Comparison of ENCODE assay signal across 11 cellular contexts in the genomic region with DNA sequence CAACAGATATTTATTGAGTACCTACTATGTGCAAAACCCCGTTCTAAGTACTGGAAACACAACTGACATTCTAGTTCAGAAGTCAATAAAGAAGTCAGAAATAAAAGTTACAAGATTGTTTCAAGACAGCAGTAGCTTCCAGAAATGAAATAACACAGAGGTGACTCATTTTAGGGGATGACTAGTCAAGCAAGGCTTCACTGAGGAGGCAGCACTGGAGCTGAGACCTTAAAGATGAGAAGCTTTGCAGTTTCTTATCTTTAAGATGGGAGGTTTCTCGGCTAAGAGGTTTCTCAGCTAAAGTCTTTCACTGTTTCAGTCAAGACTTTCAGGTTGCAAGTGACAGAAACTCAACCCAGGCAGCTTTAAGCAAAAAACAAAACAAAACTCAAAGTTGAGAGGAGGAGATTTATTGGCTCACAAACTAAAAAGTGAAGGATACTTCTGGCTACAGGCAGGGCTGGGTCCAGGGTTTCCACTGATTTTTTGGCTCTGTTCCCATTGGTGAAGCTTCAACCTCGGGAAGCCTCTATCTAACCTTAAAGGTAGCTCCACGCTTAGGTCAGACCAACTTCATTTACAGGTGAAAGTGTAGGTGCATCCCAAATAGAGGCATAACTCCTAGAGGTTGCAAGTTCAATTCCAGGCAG. TPM values are rescaled to one million over a fixed set of nuclear protein-coding genes. Genes with fewer than 3 reads are reported as not detected.
A peak's percentile ranks its signal among the peaks of the same experiment; 100 is the strongest.
DNase-seq lines count a peak whose midpoint lies in the region; TF ChIP-seq lines count a peak whose summit lies in the region.
"Had no signal": no experiment of that assay in that cellular context is flagged by ENCODE, and none has a peak within 500 bp of the region (broad histone marks: within the 10 kb centered on the region; RNA-seq: fewer than 3 reads in every experiment).

No MANE protein-coding gene starts in this region.

- TF ChIP-seq CTCF in esophagus muscularis mucosa (IDR thresholded peaks at IDR 0.05) (no peak), vagina (IDR thresholded peaks at IDR 0.05) (no peak)

- H3K4me3 ChIP-seq in esophagus muscularis mucosa (no peak overlapping the region), vagina (no peak overlapping the region)

- TF ChIP-seq POLR2A in esophagus muscularis mucosa (IDR thresholded peaks at IDR 0.05; ENCODE audit: low read depth): no peak
- no peak for TF ChIP-seq POLR2A in vagina (IDR thresholded peaks at IDR 0.05)

- peaks cover 5 to 24% (median 19%) of the 10 kb centered on the region in 4 donors for H3K4me1 ChIP-seq in esophagus muscularis mucosa
- peaks cover 28% of the 10 kb centered on the region for H3K4me1 ChIP-seq in vagina

- H3K27me3 ChIP-seq in esophagus muscularis mucosa (peaks cover 0 to 13% (median 0%) of the 10 kb centered on the region in 4 donors), vagina (no peaks in the 10 kb centered on the region)

- WGBS in esophagus muscularis mucosa: 83% methylated on average over 4 of the region's 4 CpGs

- H3K9me3 ChIP-seq in esophagus muscularis mucosa (no peaks in the 10 kb centered on the region), vagina (no peaks in the 10 kb centered on the region)

- TF ChIP-seq EP300 in esophagus muscularis mucosa (IDR thresholded peaks at IDR 0.05): no peak

- H3K36me3 ChIP-seq in esophagus muscularis mucosa (no peaks in the 10 kb centered on the region), vagina (no peaks in the 10 kb centered on the region)

- peak; percentile 2 to 11 (median 6) for DNase-seq in stimulated activated CD4-positive, alpha-beta T cell treated with anti-CD3 and anti-CD28 coated beads, Interleukin-12 subunit alpha, Interleukin-12 subunit beta, amount 100 ng/mL, for 48 hours (ENCODE audit: low read depth in 2 of 3, low spot score in 1 of 3)
- no peak for DNase-seq in stimulated activated CD4-positive, alpha-beta T cell treated with anti-CD3 and anti-CD28 coated beads, Interleukin-12 subunit alpha, Interleukin-12 subunit beta, amount 100 ng/mL, for 4 hours
- peak; percentile 40 for DNase-seq in LoVo (ENCODE audit: low spot score)
- no peak for DNase-seq in esophagus muscularis mucosa (ENCODE audit: extremely low spot score)
- DNase-seq in vagina (ENCODE audit: extremely low spot score in 2 of 2): no peak
- DNase-seq in stimulated activated CD4-positive, alpha-beta T cell treated with anti-CD3 and anti-CD28 coated beads, Interleukin-2, amount 100 ng/mL, for 48 hours: no peak
- no peak for DNase-seq in NCI-H1105 treated with DMSO at 0.1 percent for 48 hours (lab: John Stamatoyannopoulos, UW)
- DNase-seq in GOT3 (lab: John Stamatoyannopoulos, UW): no peak
- DNase-seq: activated naive CD4-positive, alpha-beta T cell treated with anti-CD3 and anti-CD28 coated beads, Interleukin-2, amount 50 U/mL, for 16 hours; NCI-H1092 had no signal

- peak overlapping the region in 3 of 4 donors; percentile 22 to 51 (median 28) for H3K27ac ChIP-seq in esophagus muscularis mucosa (replicated peaks in 1 of 4)
- H3K27ac ChIP-seq in vagina: peak overlapping the region; percentile 80

- intact Hi-C loops in esophagus muscularis mucosa (cut with DNase I) (no loop called here), vagina (cut with DNase I) (no loop called here)

RNA-seq across cellular contexts. Expression of a gene that starts 7.4 kb away (rescaled TPM):
- total RNA-seq in esophagus muscularis mucosa (100 to 1,000 TPM; 211 to 368 (median 256) TPM), vagina (296 TPM)
- total RNA-seq: G401 had no signal

RNA-seq across cellular contexts. Expression of a gene that starts 37.3 kb away (rescaled TPM):
- total RNA-seq in esophagus muscularis mucosa: 10 to 100 TPM in 3 of 4 donors, 1 to 10 TPM in 1; 9.6 to 12.9 (median 12.0) TPM
- total RNA-seq in vagina: 11.3 TPM
- total RNA-seq: G401 had no signal

Comparison
In these comparisons a context has a peak if more than half of its experiments do, and no peak if none do; other contexts are left out.
1. DNase-seq: peak in stimulated activated CD4-positive, alpha-beta T cell treated with anti-CD3 and anti-CD28 coated beads, Interleukin-12 subunit alpha, Interleukin-12 subunit beta, amount 100 ng/mL, for 48 hours (3 of 3) and LoVo (single experiment); none in stimulated activated CD4-positive, alpha-beta T cell treated with anti-CD3 and anti-CD28 coated beads, Interleukin-12 subunit alpha, Interleukin-12 subunit beta, amount 100 ng/mL, for 4 hours (single experiment), esophagus muscularis mucosa (single experiment), vagina (0 of 2), stimulated activated CD4-positive, alpha-beta T cell treated with anti-CD3 and anti-CD28 coated beads, Interleukin-2, amount 100 ng/mL, for 48 hours (0 of 2), NCI-H1105 treated with DMSO at 0.1 percent for 48 hours (single experiment) and GOT3 (single experiment).